In genomic region chr5:169652057-169652456, GRCh38 we compare ENCODE assay signal across 13 cellular contexts. TPM values are rescaled to one million over a fixed set of nuclear protein-coding genes. Genes with fewer than 3 reads are reported as not detected.
A peak's percentile ranks its signal among the peaks of the same experiment; 100 is the strongest.
DNase-seq lines count a peak whose midpoint lies in the region; ATAC-seq and TF ChIP-seq lines count a peak whose summit lies in the region.
"Had no signal": no experiment of that assay in that cellular context is flagged by ENCODE, and none has a peak within 500 bp of the region (broad histone marks: within the 10 kb centered on the region; RNA-seq: fewer than 3 reads in every experiment).

No MANE protein-coding gene starts in this region.

- no peak for TF ChIP-seq CTCF in SK-N-SH (IDR thresholded peaks at IDR 0.05)
- no peak for TF ChIP-seq CTCF in lower leg skin (IDR thresholded peaks at IDR 0.05)
- no peak for TF ChIP-seq CTCF in Calu3 (IDR thresholded peaks at IDR 0.05; ENCODE audit: unreplicated experiment)

- no peaks in the 10 kb centered on the region for H3K79me2 ChIP-seq in SK-N-SH (ENCODE audit: insufficient read depth)
- H3K79me2 ChIP-seq: parathyroid adenoma had no signal

- POLR2A ChIA-PET in SK-N-SH (lab: Yijun Ruan, JAX) = interaction anchor here (0.6 kb wide), 2 partner anchors 636 to 681 kb away, joined by 3 read pairs; no protein-coding TSS in a partner anchor

- no peaks in the 10 kb centered on the region for H3K27me3 ChIP-seq in SK-N-SH (ENCODE audit: insufficient read depth)
- H3K27me3 ChIP-seq: brain microvascular endothelial cell had no signal

- peak overlapping the region; percentile 22 to 81 for H3K4me3 Mint-ChIP-seq in activated T-cell treated with anti-CD3 and anti-CD28 coated beads, Interleukin-2, amount 50 U/mL, for 72 hours
- no peak overlapping the region for H3K4me3 Mint-ChIP-seq in activated T-cell treated with anti-CD3 and anti-CD28 coated beads, Interleukin-2, amount 50 U/mL, for 4 hours
- H3K4me3 Mint-ChIP-seq in stimulated activated naive B cell treated with anti-CD40 and anti-IgM and Interleukin-4, amounts not matched to agents 10 μg/mL and 1 μg/mL and 100 μg/mL, for 72 hours = no peak overlapping the region
- H3K4me3 Mint-ChIP-seq in Calu3 (ENCODE audit: low read depth, unreplicated experiment) = no peak overlapping the region

- ATAC-seq in activated T-cell treated with anti-CD3 and anti-CD28 coated beads, Interleukin-2, amount 50 U/mL, for 72 hours (replicated peaks in 1 of 2) = no peak
- ATAC-seq in activated T-cell treated with anti-CD3 and anti-CD28 coated beads, Interleukin-2, amount 50 U/mL, for 4 hours = no peak
- ATAC-seq in stimulated activated naive B cell treated with anti-CD40 and anti-IgM and Interleukin-4, amounts not matched to agents 10 μg/mL and 1 μg/mL and 100 μg/mL, for 72 hours (replicated peaks) = no peak
- ATAC-seq: mucosa of descending colon had no signal

- WGBS in SK-N-SH (ENCODE audit: low lambda C conversion rate) = no CpG with 5 or more reads among the region's 1 CpG
- WGBS in lower leg skin, 2 donors = 9 to 18% methylated on average over 1 of the region's 1 CpG

- H3K4me1 Mint-ChIP-seq in activated T-cell treated with anti-CD3 and anti-CD28 coated beads, Interleukin-2, amount 50 U/mL, for 72 hours (ENCODE audit: low read depth) = peaks cover 96% of the 10 kb centered on the region
- H3K4me1 Mint-ChIP-seq in activated T-cell treated with anti-CD3 and anti-CD28 coated beads, Interleukin-2, amount 50 U/mL, for 4 hours (ENCODE audit: low read depth) = peaks cover 96% of the 10 kb centered on the region
- H3K4me1 Mint-ChIP-seq in stimulated activated naive B cell treated with anti-CD40 and anti-IgM and Interleukin-4, amounts not matched to agents 10 μg/mL and 1 μg/mL and 100 μg/mL, for 72 hours = peaks cover 68 to 93% of the 10 kb centered on the region in 2 donors
- H3K4me1 Mint-ChIP-seq in Calu3 (ENCODE audit: low read depth, unreplicated experiment) = no peaks in the 10 kb centered on the region

- no peak for TF ChIP-seq RAD21 in SK-N-SH (IDR thresholded peaks at IDR 0.05; ENCODE audit: low read length)

- peak overlapping the region; percentile 38 for H3K27ac Mint-ChIP-seq in activated T-cell treated with anti-CD3 and anti-CD28 coated beads, Interleukin-2, amount 50 U/mL, for 72 hours
- peak overlapping the region; percentile 20 for H3K27ac Mint-ChIP-seq in stimulated activated naive B cell treated with anti-CD40 and anti-IgM and Interleukin-4, amounts not matched to agents 10 μg/mL and 1 μg/mL and 100 μg/mL, for 72 hours
- no peak overlapping the region for H3K27ac Mint-ChIP-seq in Calu3 (ENCODE audit: unreplicated experiment)

- intact Hi-C loops in lower leg skin (cut with DNase I; ENCODE audit: low total_unique reads) = no loop called here
- intact Hi-C loops in Calu3 (cut with micrococcal nuclease; ENCODE audit: unreplicated experiment) = no loop called here

- H3K4me2 ChIP-seq in SK-N-SH = peak overlapping the region; percentile 71; the same call in 1 of the 2 replicates

- peak overlapping the region; percentile 52; the same call in 1 of the 2 replicates for H3K9ac ChIP-seq in SK-N-SH
- H3K9ac ChIP-seq: parathyroid adenoma had no signal

- peaks cover 0 to under 1% of the 10 kb centered on the region in 2 donors for H3K9me3 Mint-ChIP-seq in activated T-cell treated with anti-CD3 and anti-CD28 coated beads, Interleukin-2, amount 50 U/mL, for 72 hours
- no peaks in the 10 kb centered on the region for H3K9me3 Mint-ChIP-seq in activated T-cell treated with anti-CD3 and anti-CD28 coated beads, Interleukin-2, amount 50 U/mL, for 4 hours
- H3K9me3 Mint-ChIP-seq in stimulated activated naive B cell treated with anti-CD40 and anti-IgM and Interleukin-4, amounts not matched to agents 10 μg/mL and 1 μg/mL and 100 μg/mL, for 72 hours = peaks cover 2 to 3% of the 10 kb centered on the region in 2 donors
- H3K9me3 Mint-ChIP-seq in Calu3 (ENCODE audit: low read depth, unreplicated experiment) = no peaks in the 10 kb centered on the region

- H3K4me3 ChIP-seq in SK-N-SH (ENCODE audit: low read depth in 2 of 2, low read length in 1 of 2) = no peak overlapping the region
- no peak overlapping the region for H3K4me3 ChIP-seq in lower leg skin (ENCODE audit: low read depth, poor library complexity, severe bottlenecking)
- H3K4me3 ChIP-seq: mucosa of descending colon had no signal

- no peaks in the 10 kb centered on the region for H3K27me3 Mint-ChIP-seq in activated T-cell treated with anti-CD3 and anti-CD28 coated beads, Interleukin-2, amount 50 U/mL, for 72 hours (ENCODE audit: low read depth)
- H3K27me3 Mint-ChIP-seq in activated T-cell treated with anti-CD3 and anti-CD28 coated beads, Interleukin-2, amount 50 U/mL, for 4 hours (ENCODE audit: low read depth) = no peaks in the 10 kb centered on the region
- no peaks in the 10 kb centered on the region for H3K27me3 Mint-ChIP-seq in stimulated activated naive B cell treated with anti-CD40 and anti-IgM and Interleukin-4, amounts not matched to agents 10 μg/mL and 1 μg/mL and 100 μg/mL, for 72 hours
- peaks cover 27% of the 10 kb centered on the region for H3K27me3 Mint-ChIP-seq in Calu3 (ENCODE audit: unreplicated experiment)

- no peaks in the 10 kb centered on the region for H3K36me3 ChIP-seq in SK-N-SH (replicated peaks in 1 of 2; ENCODE audit: control insufficient read depth in 1 of 2, insufficient read depth in 2 of 2, low read length in 1 of 2)
- H3K36me3 ChIP-seq: brain microvascular endothelial cell had no signal

- no peak for TF ChIP-seq EP300 in SK-N-SH (IDR thresholded peaks at IDR 0.05; ENCODE audit: borderline replicate concordance in 1 of 2, low read depth in 1 of 2, low read length in 1 of 2)

- peaks cover 12 to 21% of the 10 kb centered on the region in 2 donors for H3K36me3 Mint-ChIP-seq in activated T-cell treated with anti-CD3 and anti-CD28 coated beads, Interleukin-2, amount 50 U/mL, for 72 hours (ENCODE audit: insufficient read depth in 2 of 2)
- H3K36me3 Mint-ChIP-seq in activated T-cell treated with anti-CD3 and anti-CD28 coated beads, Interleukin-2, amount 50 U/mL, for 4 hours (ENCODE audit: insufficient read depth) = peaks cover 38% of the 10 kb centered on the region
- H3K36me3 Mint-ChIP-seq in stimulated activated naive B cell treated with anti-CD40 and anti-IgM and Interleukin-4, amounts not matched to agents 10 μg/mL and 1 μg/mL and 100 μg/mL, for 72 hours = peaks cover 53 to 74% of the 10 kb centered on the region in 2 donors
- H3K36me3 Mint-ChIP-seq in Calu3 (ENCODE audit: insufficient read depth, unreplicated experiment) = no peaks in the 10 kb centered on the region

- no peaks in the 10 kb centered on the region for H4K20me1 ChIP-seq in SK-N-SH (ENCODE audit: insufficient read depth)

- no TSS peak for BruUV-seq in Calu3 (replicated peaks; lab: Mats Ljungman, UMichigan)

- no peak for TF ChIP-seq POLR2A in lower leg skin (IDR thresholded peaks at IDR 0.05)

- peaks cover 22% of the 10 kb centered on the region for H3F3A ChIP-seq in SK-N-SH (replicated peaks; ENCODE audit: insufficient read depth)

- DNase-seq in activated T-cell treated with anti-CD3 and anti-CD28 coated beads, Interleukin-2, amount 50 U/mL, for 72 hours = no peak
- no peak for DNase-seq in activated T-cell treated with anti-CD3 and anti-CD28 coated beads, Interleukin-2, amount 50 U/mL, for 4 hours
- DNase-seq in SK-N-SH = no peak
- peak; percentile 12 for DNase-seq in globus pallidus (ENCODE audit: low spot score)
- no peak for DNase-seq in stimulated activated naive B cell treated with anti-CD40 and anti-IgM and Interleukin-4, amounts not matched to agents 10 μg/mL and 1 μg/mL and 100 μg/mL, for 72 hours
- DNase-seq in DMS79 treated with DMSO at 0.1 percent for 48 hours (lab: John Stamatoyannopoulos, UW) = no peak
- DNase-seq in lower leg skin (ENCODE audit: low spot score in 2 of 2) = no peak
- no peak for DNase-seq in Calu3
- DNase-seq: activated CD4-positive, CD25-positive, alpha-beta regulatory T cell; brain microvascular endothelial cell; mucosa of descending colon; NCI-H510A treated with DMSO at 0.1 percent for 48 hours had no signal

- H3K9me2 ChIP-seq in SK-N-SH = no peaks in the 10 kb centered on the region

- CTCF ChIA-PET in SK-N-SH (lab: Yijun Ruan, JAX) (interaction anchor here (0.9 to 1.8 kb wide), 2 partner anchors 49 to 328 kb away, joined by 3 to 4 read pairs; partner anchors contain the start of gene INSYN2B), Calu3 (lab: Charles Lee) (no interaction called here)

- peak overlapping the region; percentile 91; the same call in 1 of the 2 replicates for H2AFZ ChIP-seq in SK-N-SH (ENCODE audit: low read depth)
- H2AFZ ChIP-seq: parathyroid adenoma had no signal

- no peaks in the 10 kb centered on the region for H3K9me3 ChIP-seq in SK-N-SH
- H3K9me3 ChIP-seq: mucosa of descending colon had no signal

- peaks cover 23% of the 10 kb centered on the region in 2 experiments; a peak in 3 of 4 replicates for H3K4me1 ChIP-seq in SK-N-SH (ENCODE audit: control insufficient read depth in 1 of 2, insufficient read depth in 2 of 2, low read depth in 1 of 2, low read length in 1 of 2)
- H3K4me1 ChIP-seq: parathyroid adenoma had no signal

- H3K27ac ChIP-seq in SK-N-SH (ENCODE audit: low read depth in 2 of 2, low read length in 1 of 2) = peak overlapping the region; percentile 72 to 95; a peak in 3 of 4 replicates
- H3K27ac ChIP-seq: brain microvascular endothelial cell, parathyroid adenoma had no signal

TF ChIP-seq in SK-N-SH, 30 proteins besides CTCF, POLR2A, EP300 and RAD21:
- no peak for TF ChIP-seq MAX (IDR thresholded peaks at IDR 0.05; ENCODE audit: low read depth)
- no peak for TF ChIP-seq TEAD4 (IDR thresholded peaks at IDR 0.05; ENCODE audit: borderline replicate concordance, insufficient read depth)
- peak; percentile 40; the same call in 1 of the 2 replicates for TF ChIP-seq NFIC (IDR thresholded peaks at IDR 0.05; ENCODE audit: borderline replicate concordance)
- TF ChIP-seq FOXJ3 (CRISPR knock-in tag; IDR thresholded peaks at IDR 0.05) = no peak
- TF ChIP-seq TAF1 (IDR thresholded peaks at IDR 0.05; ENCODE audit: borderline replicate concordance, low read depth, low read length) = no peak

RNA-seq across cellular contexts. Expression of gene DOCK2, which starts 15.0 kb away (rescaled TPM):
- 100 to 1,000 TPM; 242 to 245 TPM for total RNA-seq in activated T-cell treated with anti-CD3 and anti-CD28 coated beads, Interleukin-2, amount 50 U/mL, for 72 hours
- total RNA-seq in activated T-cell treated with anti-CD3 and anti-CD28 coated beads, Interleukin-2, amount 50 U/mL, for 4 hours = 100 to 1,000 TPM; 128 to 134 (median 132) TPM
- 3.8 and 5.2 TPM in 2 replicates for polyA plus RNA-seq in SK-N-SH (2012; rRNA removed)
- 5.2 and 5.4 TPM in 2 replicates for polyA plus RNA-seq in SK-N-SH (2012; cell fraction: cytosol; rRNA removed)
- polyA plus RNA-seq in SK-N-SH (2012; cell fraction: nucleus; rRNA removed) = 5.7 and 7.1 TPM in 2 replicates
- total RNA-seq in lower leg skin (1 to 10 TPM; 3.1 to 3.9 (median 3.3) TPM), Calu3 (2022) (not detected in 2 replicates)

Comparison
In these comparisons a context has a peak if more than half of its experiments do, and no peak if none do; other contexts are left out.
1. H3K4me3 Mint-ChIP-seq: peak in activated T-cell treated with anti-CD3 and anti-CD28 coated beads, Interleukin-2, amount 50 U/mL, for 72 hours (2 of 2); none in activated T-cell treated with anti-CD3 and anti-CD28 coated beads, Interleukin-2, amount 50 U/mL, for 4 hours (single experiment), stimulated activated naive B cell treated with anti-CD40 and anti-IgM and Interleukin-4, amounts not matched to agents 10 μg/mL and 1 μg/mL and 100 μg/mL, for 72 hours (0 of 2) and Calu3 (single experiment).
2. RNA of gene DOCK2, which starts 15.0 kb away (total RNA-seq): 242 to 245 TPM in activated T-cell treated with anti-CD3 and anti-CD28 coated beads, Interleukin-2, amount 50 U/mL, for 72 hours and 128 to 134 TPM in activated T-cell treated with anti-CD3 and anti-CD28 coated beads, Interleukin-2, amount 50 U/mL, for 4 hours; 3.1 to 3.9 TPM in lower leg skin and not detected in Calu3; every median in the first group is over 10 times any median in the second.